1 cellular context compared by ENCODE assay signal in genomic region chr9:5714501-5715401, GRCh38.
TF ChIP-seq lines count a peak whose summit lies in the region.

No MANE protein-coding gene starts in this region.

TF ChIP-seq in GM23338, 12 proteins besides CTCF, POLR2A, EP300 and RAD21 (continued from another document):
- no peak for TF ChIP-seq REST (IDR thresholded peaks at IDR 0.05; ENCODE audit: unreplicated experiment)
- TF ChIP-seq ZNF331 (CRISPR knock-in tag; IDR thresholded peaks at IDR 0.05; ENCODE audit: low read depth), result no peak
- TF ChIP-seq EZH2 (IDR thresholded peaks at IDR 0.05; ENCODE audit: low read depth, unreplicated experiment), result no peak
- TF ChIP-seq EZH2phosphoT487 (IDR thresholded peaks at IDR 0.05; ENCODE audit: unreplicated experiment), result no peak
- TF ChIP-seq NANOG (IDR thresholded peaks at IDR 0.05; ENCODE audit: borderline replicate concordance), result no peak
